ENCODE assay signal across 25 cellular contexts in the genomic region with DNA sequence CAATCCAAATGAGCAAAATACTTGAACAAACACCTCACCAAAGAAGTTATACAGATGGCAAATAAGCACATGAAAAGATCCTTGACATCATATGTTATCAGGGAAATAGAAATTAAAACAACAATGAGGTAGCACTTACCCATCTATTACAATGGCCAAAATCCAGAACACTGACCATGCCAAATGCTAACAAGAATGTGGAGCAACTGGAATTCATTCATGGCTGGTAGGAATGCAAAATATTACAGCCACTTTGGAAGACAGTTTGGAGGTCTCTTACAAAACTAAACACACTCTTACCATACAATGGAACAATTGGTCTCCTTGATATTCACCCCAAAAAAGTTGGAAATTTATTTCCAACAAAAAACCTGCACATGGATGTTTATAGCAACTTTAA.
"Had no signal": no experiment of that assay in that cellular context is flagged by ENCODE, and none has a peak within 500 bp of the region (broad histone marks: within the 10 kb centered on the region; RNA-seq: fewer than 3 reads in every experiment).

No MANE protein-coding gene starts in this region.

- ATAC-seq: stimulated activated effector memory CD8-positive, alpha-beta T cell treated with anti-CD3 and anti-CD28 coated beads, Interleukin-12 subunit alpha, Interleukin-12 subunit beta, amount 100 ng/mL, for 72 hours; stimulated activated memory B cell treated with anti-CD40 and anti-IgM and Interleukin-4, amounts not matched to agents 10 μg/mL and 1 μg/mL and 100 μg/mL, for 72 hours; stimulated activated naive B cell treated with anti-CD40 and anti-IgM and Interleukin-4, amounts not matched to agents 10 μg/mL and 1 μg/mL and 100 μg/mL, for 72 hours; stimulated activated naive CD8-positive, alpha-beta T cell treated with anti-CD3 and anti-CD28 coated beads, Interleukin-15, amount 100 ng/mL, for 72 hours; stimulated activated naive CD8-positive, alpha-beta T cell treated with anti-CD3 and anti-CD28 coated beads, Interleukin-15, Interleukin-2, amounts not matched to agents 100 U/mL and 50 U/mL, for 24 hours; upper lobe of right lung had no signal

- DNase-seq: stimulated activated CD4-positive, alpha-beta T cell treated with anti-CD3 and anti-CD28 coated beads, Interleukin-2, amount 100 ng/mL, for 48 hours; stimulated activated CD4-positive, alpha-beta T cell treated with anti-CD3 and anti-CD28 coated beads, Interleukin-4, amount 100 ng/mL, for 1 hour; stimulated activated CD4-positive, alpha-beta T cell treated with anti-CD3 and anti-CD28 coated beads, Interleukin-4, amount 100 ng/mL, for 24 hours; stimulated activated CD4-positive, alpha-beta T cell treated with anti-CD3 and anti-CD28 coated beads, Interleukin-4, amount 100 ng/mL, for 4 hours; stimulated activated CD8-positive, alpha-beta memory T cell treated with anti-CD3 and anti-CD28 coated beads, Interleukin-4, amount 100 ng/mL, for 48 hours; stimulated activated naive B cell treated with anti-CD40 and anti-IgM and Interleukin-4, amounts not matched to agents 10 μg/mL and 1 μg/mL and 100 μg/mL, for 72 hours; stimulated activated naive CD4-positive, alpha-beta T cell; stimulated activated naive CD4-positive, alpha-beta T cell treated with Interleukin-2 at 50 U/mL for 16 hours; stimulated activated naive CD8-positive, alpha-beta T cell treated with anti-CD3 and anti-CD28 coated beads, Interleukin-15, amount 100 ng/mL, for 72 hours; stimulated activated naive CD8-positive, alpha-beta T cell treated with anti-CD3 and anti-CD28 coated beads, Interleukin-15, Interleukin-2, amounts not matched to agents 100 U/mL and 50 U/mL, for 24 hours; stomach; substantia nigra; testis; thyroid gland; tibial artery; transverse colon; upper lobe of left lung; upper lobe of right lung; uterus had no signal

- H3K36me3 ChIP-seq: stomach, suprapubic skin, thoracic aorta, thyroid gland, tibial artery, tibial nerve, transverse colon, upper lobe of left lung, upper lobe of right lung, uterus, vagina had no signal

- H3K27ac ChIP-seq: stomach, suprapubic skin, testis, thoracic aorta, tibial artery, tibial nerve, transverse colon, upper lobe of left lung, upper lobe of right lung, uterus, vagina had no signal

- H3K9me3 ChIP-seq: stomach, suprapubic skin, testis, thoracic aorta, thyroid gland, tibial artery, tibial nerve, transverse colon, upper lobe of left lung, upper lobe of right lung, uterus, vagina had no signal

- H3K4me3 ChIP-seq: stomach, suprapubic skin, testis, thoracic aorta, thyroid gland, tibial artery, tibial nerve, transverse colon, upper lobe of left lung, upper lobe of right lung, uterus, vagina had no signal

- H3K27me3 ChIP-seq: suprapubic skin, testis, thyroid gland, tibial artery, tibial nerve, transverse colon, upper lobe of left lung, upper lobe of right lung, uterus, vagina had no signal

- H3K4me1 ChIP-seq: stomach, suprapubic skin, transverse colon, upper lobe of left lung, upper lobe of right lung, uterus, vagina had no signal
